ENCODE assay signal across 11 cellular contexts in genomic region chr1:214581785-214582184, GRCh38. TPM values are rescaled to one million over a fixed set of nuclear protein-coding genes. Genes with fewer than 3 reads are reported as not detected.
DNase-seq lines count a peak whose midpoint lies in the region; ATAC-seq lines count a peak whose summit lies in the region.
"Had no signal": no experiment of that assay in that cellular context is flagged by ENCODE, and none has a peak within 500 bp of the region (broad histone marks: within the 10 kb centered on the region; RNA-seq: fewer than 3 reads in every experiment).

No MANE protein-coding gene starts in this region.

- ATAC-seq in left ventricle myocardium superior = no peak
- ATAC-seq: activated CD4-positive, alpha-beta T cell treated with anti-CD3 and anti-CD28 coated beads for 36 hours had no signal

- peaks cover 12% of the 10 kb centered on the region for H3K36me3 Mint-ChIP-seq in activated T-helper 2 cell treated with anti-CD3 and anti-CD28 coated beads, Interferon-gamma antibody, Interleukin-2, Interleukin-4, amounts not matched to agents 10 μg/mL and 5 μg/mL and 100 μg/mL, durations not matched to agents 14 hours and 24 hours and 36 hours (ENCODE audit: low read depth)

- peak overlapping the region; percentile 21 for H3K27ac Mint-ChIP-seq in activated T-helper 2 cell treated with anti-CD3 and anti-CD28 coated beads, Interferon-gamma antibody, Interleukin-2, Interleukin-4, amounts not matched to agents 10 μg/mL and 5 μg/mL and 100 μg/mL, durations not matched to agents 14 hours and 24 hours and 36 hours
- H3K27ac Mint-ChIP-seq: activated CD4-positive, alpha-beta T cell treated with anti-CD3 and anti-CD28 coated beads for 36 hours had no signal

- DNase-seq in AG08396 (ENCODE audit: low spot score) (peak; percentile 46), HK-2 (ENCODE audit: unreplicated experiment) (peak; percentile 88), iPS-NIHi11 (ENCODE audit: low spot score) (peak; percentile 16), cerebellum (ENCODE audit: low spot score) (no peak), HuH-7.5 (ENCODE audit: low spot score) (no peak), left ventricle myocardium superior (no peak)
- no peak for DNase-seq in activated T-helper 2 cell treated with anti-CD3 and anti-CD28 coated beads, Interferon-gamma antibody, Interleukin-2, Interleukin-4, amounts not matched to agents 10 μg/mL and 5 μg/mL and 100 μg/mL, durations not matched to agents 14 hours and 24 hours and 36 hours (ENCODE audit: low spot score)
- DNase-seq in activated T-cell treated with anti-CD3 and anti-CD28 coated beads, Interleukin-2, amount 50 U/mL, for 1 hour = no peak
- DNase-seq: activated CD4-positive, alpha-beta T cell treated with anti-CD3 and anti-CD28 coated beads for 36 hours; OCI-M1; trophoblast cell had no signal

- H3K4me1 Mint-ChIP-seq in activated T-helper 2 cell treated with anti-CD3 and anti-CD28 coated beads, Interferon-gamma antibody, Interleukin-2, Interleukin-4, amounts not matched to agents 10 μg/mL and 5 μg/mL and 100 μg/mL, durations not matched to agents 14 hours and 24 hours and 36 hours (ENCODE audit: low read depth) = peaks cover 19% of the 10 kb centered on the region

- H3K27me3 Mint-ChIP-seq in activated T-helper 2 cell treated with anti-CD3 and anti-CD28 coated beads, Interferon-gamma antibody, Interleukin-2, Interleukin-4, amounts not matched to agents 10 μg/mL and 5 μg/mL and 100 μg/mL, durations not matched to agents 14 hours and 24 hours and 36 hours (ENCODE audit: low read depth) = no peaks in the 10 kb centered on the region

- H3K9me3 Mint-ChIP-seq in activated T-helper 2 cell treated with anti-CD3 and anti-CD28 coated beads, Interferon-gamma antibody, Interleukin-2, Interleukin-4, amounts not matched to agents 10 μg/mL and 5 μg/mL and 100 μg/mL, durations not matched to agents 14 hours and 24 hours and 36 hours = peaks cover 11% of the 10 kb centered on the region

- H3K4me3 Mint-ChIP-seq in activated T-helper 2 cell treated with anti-CD3 and anti-CD28 coated beads, Interferon-gamma antibody, Interleukin-2, Interleukin-4, amounts not matched to agents 10 μg/mL and 5 μg/mL and 100 μg/mL, durations not matched to agents 14 hours and 24 hours and 36 hours (ENCODE audit: low read depth) = no peak overlapping the region
- H3K4me3 Mint-ChIP-seq: activated CD4-positive, alpha-beta T cell treated with anti-CD3 and anti-CD28 coated beads for 36 hours had no signal

- intact Hi-C loops in activated T-helper 2 cell treated with anti-CD3 and anti-CD28 coated beads, Interferon-gamma antibody, Interleukin-2, Interleukin-4, amounts not matched to agents 10 μg/mL and 5 μg/mL and 100 μg/mL, durations not matched to agents 14 hours and 24 hours and 36 hours (cut with micrococcal nuclease) = no loop called here
- intact Hi-C loops in left ventricle myocardium superior (cut with micrococcal nuclease) = loop anchor here (10.0 kb wide), 1 partner anchor 367 kb away; no protein-coding TSS in a partner anchor

RNA-seq across cellular contexts. Expression of gene CENPF, which starts 21.2 kb away (rescaled TPM):
- 77.1 and 85.9 TPM in 2 replicates for total RNA-seq in activated T-helper 2 cell treated with anti-CD3 and anti-CD28 coated beads, Interferon-gamma antibody, Interleukin-2, Interleukin-4, amounts not matched to agents 10 μg/mL and 5 μg/mL and 100 μg/mL, durations not matched to agents 14 hours and 24 hours and 36 hours
- total RNA-seq in cerebellum = 28.4 TPM
- total RNA-seq in left ventricle myocardium superior = 0.47 TPM

RNA-seq across cellular contexts. Expression of gene PTPN14, which starts 30.4 kb away (rescaled TPM):
- total RNA-seq in activated T-helper 2 cell treated with anti-CD3 and anti-CD28 coated beads, Interferon-gamma antibody, Interleukin-2, Interleukin-4, amounts not matched to agents 10 μg/mL and 5 μg/mL and 100 μg/mL, durations not matched to agents 14 hours and 24 hours and 36 hours = 71.4 and 75.6 TPM in 2 replicates
- total RNA-seq in cerebellum (6.0 TPM), left ventricle myocardium superior (25.6 TPM)

Comparison
In these comparisons a context has a peak if more than half of its experiments do, and no peak if none do; other contexts are left out.
1. DNase-seq: peak in AG08396 (single experiment), HK-2 (single experiment) and iPS-NIHi11 (single experiment); none in activated T-helper 2 cell treated with anti-CD3 and anti-CD28 coated beads, Interferon-gamma antibody, Interleukin-2, Interleukin-4, amounts not matched to agents 10 μg/mL and 5 μg/mL and 100 μg/mL, durations not matched to agents 14 hours and 24 hours and 36 hours (single experiment), cerebellum (single experiment), HuH-7.5 (single experiment), left ventricle myocardium superior (single experiment) and activated T-cell treated with anti-CD3 and anti-CD28 coated beads, Interleukin-2, amount 50 U/mL, for 1 hour (single experiment).
2. RNA of gene CENPF, which starts 21.2 kb away (total RNA-seq): 77.1 to 85.9 TPM in activated T-helper 2 cell treated with anti-CD3 and anti-CD28 coated beads, Interferon-gamma antibody, Interleukin-2, Interleukin-4, amounts not matched to agents 10 μg/mL and 5 μg/mL and 100 μg/mL, durations not matched to agents 14 hours and 24 hours and 36 hours and 28.4 TPM in cerebellum (single experiment); 0.47 TPM in left ventricle myocardium superior (single experiment); every median in the first group is over 10 times any median in the second.